11 cellular contexts compared by ENCODE assay signal in the genomic region with DNA sequence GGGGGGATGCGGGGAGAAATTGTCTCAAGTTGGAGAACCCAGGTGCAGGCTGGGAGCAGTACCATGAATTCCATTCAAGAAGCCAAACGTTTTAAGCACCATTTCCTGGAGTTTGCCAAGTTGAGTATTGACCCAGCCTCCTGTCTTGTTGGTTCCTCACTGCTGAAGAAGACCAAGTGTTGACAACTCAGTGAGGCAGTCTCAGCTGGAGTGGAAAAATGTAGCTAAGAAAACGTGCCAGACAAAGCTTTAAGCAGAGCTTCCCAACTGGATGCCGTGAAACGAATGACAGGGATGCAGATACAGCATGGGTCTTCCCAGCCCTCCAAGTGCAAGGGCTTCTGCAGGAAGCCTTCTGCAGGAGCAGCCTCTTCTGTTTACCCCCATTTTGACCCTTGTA. TPM values are rescaled to one million over a fixed set of nuclear protein-coding genes. Genes with fewer than 3 reads are reported as not detected.
DNase-seq lines count a peak whose midpoint lies in the region; ATAC-seq and TF ChIP-seq lines count a peak whose summit lies in the region.
"Had no signal": no experiment of that assay in that cellular context is flagged by ENCODE, and none has a peak within 500 bp of the region (broad histone marks: within the 10 kb centered on the region; RNA-seq: fewer than 3 reads in every experiment).

No MANE protein-coding gene starts in this region.

- peak overlapping the region; percentile 72 to 98 (median 92) for H3K27ac ChIP-seq in Peyer's patch
- H3K27ac ChIP-seq in gastroesophageal sphincter, result peak overlapping the region in 3 of 4 donors; percentile 94 to 95 (median 95)
- H3K27ac ChIP-seq in gastrocnemius medialis, result peak overlapping the region; percentile 77 to 90 (median 89)
- H3K27ac ChIP-seq: 22Rv1 had no signal

- peaks cover 0 to 6% of the 10 kb centered on the region in 2 donors for H3K36me3 Mint-ChIP-seq in activated naive CD4-positive, alpha-beta T cell treated with anti-CD3 and anti-CD28 coated beads, Interleukin-2, amount 50 U/mL, for 72 hours

- TF ChIP-seq EP300 in gastroesophageal sphincter (IDR thresholded peaks at IDR 0.05), result no peak

- intact Hi-C loops in gastrocnemius medialis (cut with DNase I; ENCODE audit: low total_unique reads), result loop anchor here (2.0 to 10.0 kb wide), 2 partner anchors 24 to 542 kb away; partner anchors contain the start of genes GLS and HIBCH

- TF ChIP-seq CTCF in Peyer's patch (IDR thresholded peaks at IDR 0.05) (no peak), gastroesophageal sphincter (IDR thresholded peaks at IDR 0.05) (no peak), gastrocnemius medialis (IDR thresholded peaks at IDR 0.05 in 4 of 5, conservative IDR thresholded peaks at IDR 0.05 in 1 of 5) (no peak), GM13977 (IDR thresholded peaks at IDR 0.05; ENCODE audit: extremely low read depth, insufficient read depth, missing control alignments) (no peak)

- H3K27me3 ChIP-seq in Peyer's patch, result no peaks in the 10 kb centered on the region
- H3K27me3 ChIP-seq in gastroesophageal sphincter, result no peaks in the 10 kb centered on the region
- H3K27me3 ChIP-seq in gastrocnemius medialis, result no peaks in the 10 kb centered on the region

- H3K36me3 ChIP-seq in Peyer's patch, result no peaks in the 10 kb centered on the region
- H3K36me3 ChIP-seq in gastroesophageal sphincter, result no peaks in the 10 kb centered on the region
- no peaks in the 10 kb centered on the region for H3K36me3 ChIP-seq in gastrocnemius medialis

- ATAC-seq in gastroesophageal sphincter (no peak), gastrocnemius medialis (no peak)
- no peak for ATAC-seq in activated naive CD4-positive, alpha-beta T cell treated with anti-CD3 and anti-CD28 coated beads, Interleukin-2, amount 50 U/mL, for 72 hours

- H3K4me1 ChIP-seq in Peyer's patch (peaks cover 0 to 15% (median 6%) of the 10 kb centered on the region in 4 donors), gastroesophageal sphincter (peaks cover 0 to 40% (median 10%) of the 10 kb centered on the region in 3 donors), gastrocnemius medialis (peaks cover 16 to 24% of the 10 kb centered on the region in 2 donors)

- TF ChIP-seq POLR2A in Peyer's patch (IDR thresholded peaks at IDR 0.05) (no peak), gastroesophageal sphincter (IDR thresholded peaks at IDR 0.05) (no peak), gastrocnemius medialis (IDR thresholded peaks at IDR 0.05) (no peak)

- peak; percentile 23 for DNase-seq in DMS53 (lab: John Stamatoyannopoulos, UW)
- no peak for DNase-seq in DMS53 treated with DMSO at 0.1 percent for 48 hours (lab: John Stamatoyannopoulos, UW; ENCODE audit: unreplicated experiment)
- no peak for DNase-seq in Peyer's patch
- no peak for DNase-seq in gastrocnemius medialis
- DNase-seq in ecto neural progenitor cell (ENCODE audit: low spot score), result no peak
- no peak for DNase-seq in GM13977 (ENCODE audit: low spot score)
- DNase-seq in activated naive CD4-positive, alpha-beta T cell treated with anti-CD3 and anti-CD28 coated beads, Interleukin-2, amount 50 U/mL, for 72 hours (ENCODE audit: low spot score in 2 of 2), result no peak
- DNase-seq: NCI-H187, SIG-M5 had no signal

- H3K9me3 ChIP-seq in Peyer's patch, result no peaks in the 10 kb centered on the region
- no peaks in the 10 kb centered on the region for H3K9me3 ChIP-seq in gastroesophageal sphincter
- no peaks in the 10 kb centered on the region for H3K9me3 ChIP-seq in gastrocnemius medialis

- no peaks in the 10 kb centered on the region for H3K9me3 Mint-ChIP-seq in activated naive CD4-positive, alpha-beta T cell treated with anti-CD3 and anti-CD28 coated beads, Interleukin-2, amount 50 U/mL, for 72 hours

- WGBS in gastroesophageal sphincter (ENCODE audit: low coverage in 1 of 2), 2 donors, result 33 to 44% methylated on average over 2 to 5 of the region's 5 CpGs

- H3K4me3 ChIP-seq in Peyer's patch (peak overlapping the region in 1 of 4 donors; percentile 94), gastroesophageal sphincter (no peak overlapping the region), gastrocnemius medialis (no peak overlapping the region)

- no peak overlapping the region for H3K27ac Mint-ChIP-seq in activated naive CD4-positive, alpha-beta T cell treated with anti-CD3 and anti-CD28 coated beads, Interleukin-2, amount 50 U/mL, for 72 hours

- in situ Hi-C loops in gastrocnemius medialis (cut with MboI; ENCODE audit: low sequenced_read_pairs in 4 of 4) (no loop called here), GM13977 (cut with MboI; ENCODE audit: low pct_unique_long_range_greater_than_20kb, low sequenced_read_pairs, unreplicated experiment) (no loop called here)

RNA-seq across cellular contexts. Expression of gene INPP1, which starts 0.8 kb away (rescaled TPM):
- total RNA-seq in Peyer's patch (10 to 100 TPM; 10.7 to 37.9 (median 32.1) TPM), gastroesophageal sphincter (10 to 100 TPM; 18.3 to 27.7 (median 22.9) TPM), gastrocnemius medialis (1 to 10 TPM; 5.6 to 9.9 (median 8.0) TPM)
- total RNA-seq in activated naive CD4-positive, alpha-beta T cell treated with anti-CD3 and anti-CD28 coated beads, Interleukin-2, amount 50 U/mL, for 72 hours, result 10 to 100 TPM in 1 of 2 donors, 1 to 10 TPM in 1; 9.2 to 24.1 TPM

RNA-seq across cellular contexts. Expression of gene HIBCH, which starts 23.0 kb away (rescaled TPM):
- total RNA-seq in Peyer's patch (10 to 100 TPM; 20.0 to 38.8 (median 27.4) TPM), gastroesophageal sphincter (10 to 100 TPM; 16.5 to 20.1 (median 18.3) TPM), gastrocnemius medialis (10 to 100 TPM in 2 of 4 donors, 1 to 10 TPM in 2; 3.7 to 20.1 (median 10.6) TPM)
- 10 to 100 TPM; 30.2 to 32.0 TPM for total RNA-seq in activated naive CD4-positive, alpha-beta T cell treated with anti-CD3 and anti-CD28 coated beads, Interleukin-2, amount 50 U/mL, for 72 hours
